18 cellular contexts compared by ENCODE assay signal in the genomic region with DNA sequence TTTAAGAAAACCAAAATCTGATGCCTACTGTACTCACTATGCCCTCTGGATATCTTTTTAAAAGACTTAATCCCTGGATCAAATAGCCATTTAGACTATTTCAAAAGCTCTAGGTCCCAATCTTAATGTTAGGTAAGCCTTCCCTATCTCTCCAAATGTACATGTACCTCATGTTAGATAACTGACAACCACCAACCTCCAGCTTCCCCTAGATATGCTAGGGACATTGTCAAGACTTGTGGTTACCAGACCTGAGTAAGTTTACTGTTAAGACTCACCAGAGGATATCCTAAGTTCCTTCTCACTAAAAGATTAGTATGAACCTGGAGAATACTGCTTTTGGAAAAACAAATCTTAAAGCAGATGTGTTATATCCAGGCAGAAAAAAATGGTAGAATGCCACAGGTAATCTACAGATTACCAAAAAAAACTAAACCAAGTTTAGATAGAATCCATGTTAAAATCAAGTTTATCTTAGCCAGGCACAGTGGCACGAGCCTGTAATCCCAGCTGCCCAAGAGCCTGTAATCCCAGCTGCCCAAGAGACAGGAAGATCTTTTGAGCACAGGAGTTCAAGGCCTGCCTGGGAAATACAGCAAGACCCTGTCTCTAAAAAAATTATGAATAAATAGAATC. TPM values are rescaled to one million over a fixed set of nuclear protein-coding genes. Genes with fewer than 3 reads are reported as not detected.
A peak's percentile ranks its signal among the peaks of the same experiment; 100 is the strongest.
DNase-seq lines count a peak whose midpoint lies in the region; ATAC-seq and TF ChIP-seq lines count a peak whose summit lies in the region.
"Had no signal": no experiment of that assay in that cellular context is flagged by ENCODE, and none has a peak within 500 bp of the region (broad histone marks: within the 10 kb centered on the region; RNA-seq: fewer than 3 reads in every experiment).

No MANE protein-coding gene starts in this region.

- no peak overlapping the region for H3K27ac ChIP-seq in mammary epithelial cell (ENCODE audit: insufficient read depth, low read depth, low read length)

- H3K9me3 Mint-ChIP-seq in MCF 10A (ENCODE audit: unreplicated experiment): peaks cover 5% of the 10 kb centered on the region
- H3K9me3 Mint-ChIP-seq in stimulated activated naive CD8-positive, alpha-beta T cell treated with anti-CD3 and anti-CD28 coated beads, Interleukin-15, Interleukin-2, amounts not matched to agents 100 ng/mL and 50 ng/mL, for 24 hours: peaks cover 3% of the 10 kb centered on the region

- no peak overlapping the region for H3K4me3 ChIP-seq in mammary epithelial cell (replicated peaks in 1 of 3; ENCODE audit: insufficient read depth in 1 of 3, low read depth in 2 of 3, low read length in 3 of 3)
- H3K4me3 ChIP-seq: gastrocnemius medialis, lung had no signal

- in situ Hi-C loops in mammary epithelial cell (cut with MboI; ENCODE audit: low sequenced_read_pairs in 2 of 2): loop anchor here (10.0 to 25.0 kb wide), 3 partner anchors 270 to 487 kb away; a partner anchor contains a TSS

- no peaks in the 10 kb centered on the region for H3K27me3 Mint-ChIP-seq in MCF 10A (ENCODE audit: insufficient read depth, unreplicated experiment)
- H3K27me3 Mint-ChIP-seq in stimulated activated naive CD8-positive, alpha-beta T cell treated with anti-CD3 and anti-CD28 coated beads, Interleukin-15, Interleukin-2, amounts not matched to agents 100 ng/mL and 50 ng/mL, for 24 hours: no peaks in the 10 kb centered on the region
- H3K27me3 Mint-ChIP-seq: activated B cell treated with CpG ODN at 0.5 μM for 24 hours had no signal

- peaks cover 12% of the 10 kb centered on the region for H4K20me1 ChIP-seq in mammary epithelial cell (ENCODE audit: insufficient read depth, low read length)

- H3K27me3 ChIP-seq in mammary epithelial cell (ENCODE audit: insufficient read depth, low read length): no peaks in the 10 kb centered on the region
- H3K27me3 ChIP-seq: gastrocnemius medialis had no signal

- ATAC-seq in GM19328 (IDR thresholded peaks at IDR 0.05; ENCODE audit: unreplicated experiment): no peak
- ATAC-seq: gastrocnemius medialis, right cardiac atrium had no signal

- peaks cover 100% of the 10 kb centered on the region for H3K79me2 ChIP-seq in mammary epithelial cell (ENCODE audit: insufficient read depth, low read length)

- no peak overlapping the region for H3K4me3 Mint-ChIP-seq in MCF 10A (ENCODE audit: unreplicated experiment)
- H3K4me3 Mint-ChIP-seq in stimulated activated naive CD8-positive, alpha-beta T cell treated with anti-CD3 and anti-CD28 coated beads, Interleukin-15, Interleukin-2, amounts not matched to agents 100 ng/mL and 50 ng/mL, for 24 hours: peak overlapping the region; percentile 14
- H3K4me3 Mint-ChIP-seq: activated B cell treated with CpG ODN at 0.5 μM for 24 hours, neural crest cell had no signal

- no peak for TF ChIP-seq CTCF in mammary epithelial cell (conservative IDR thresholded peaks at IDR 0.05 in 1 of 2, IDR thresholded peaks at IDR 0.05 in 1 of 2; ENCODE audit: extremely low read depth in 1 of 2, insufficient read depth in 1 of 2, low read depth in 1 of 2, low read length in 2 of 2)
- TF ChIP-seq CTCF in MCF 10A (IDR thresholded peaks at IDR 0.05; ENCODE audit: unreplicated experiment): no peak

- dilution Hi-C loops in mammary epithelial cell (cut with HindIII; ENCODE audit: low sequenced_read_pairs): no loop called here

- H3K36me3 Mint-ChIP-seq in MCF 10A (ENCODE audit: insufficient read depth, unreplicated experiment): peaks cover 44% of the 10 kb centered on the region
- peaks cover 83% of the 10 kb centered on the region for H3K36me3 Mint-ChIP-seq in stimulated activated naive CD8-positive, alpha-beta T cell treated with anti-CD3 and anti-CD28 coated beads, Interleukin-15, Interleukin-2, amounts not matched to agents 100 ng/mL and 50 ng/mL, for 24 hours (ENCODE audit: low read depth)

- H3K4me1 Mint-ChIP-seq in MCF 10A (ENCODE audit: insufficient read depth, unreplicated experiment): peaks cover 30% of the 10 kb centered on the region
- H3K4me1 Mint-ChIP-seq in stimulated activated naive CD8-positive, alpha-beta T cell treated with anti-CD3 and anti-CD28 coated beads, Interleukin-15, Interleukin-2, amounts not matched to agents 100 ng/mL and 50 ng/mL, for 24 hours (ENCODE audit: low read depth): peaks cover 87% of the 10 kb centered on the region

- POLR2A ChIA-PET in MCF 10A (lab: Yijun Ruan, JAX): interaction anchor here (1.9 kb wide), 1 partner anchor 10 kb away, joined by 6 read pairs; no protein-coding TSS in a partner anchor

- peaks cover 3% of the 10 kb centered on the region for H3K4me1 ChIP-seq in mammary epithelial cell (ENCODE audit: insufficient read depth, low read length)

- H2AFZ ChIP-seq in mammary epithelial cell (ENCODE audit: low read depth, low read length): no peak overlapping the region

- peaks cover 21% of the 10 kb centered on the region for H3K36me3 ChIP-seq in mammary epithelial cell (ENCODE audit: insufficient read depth, low read length)

- CTCF ChIA-PET in mammary epithelial cell (lab: Charles Lee; ENCODE audit: low non-redundant PET) (no interaction called here), MCF 10A (lab: Yijun Ruan, JAX) (interaction anchor here (0.6 to 1.6 kb wide), 2 partner anchors 273 to 484 kb away, joined by 3 to 4 read pairs; a partner anchor contains a TSS)

- H3K9ac ChIP-seq in mammary epithelial cell (ENCODE audit: insufficient read depth, low read length): no peak overlapping the region

- H3K4me2 ChIP-seq in mammary epithelial cell (ENCODE audit: insufficient read depth, low read depth, low read length): peak overlapping the region; percentile 18

- intact Hi-C loops in mammary epithelial cell (cut with micrococcal nuclease) (no loop called here), MCF 10A (cut with micrococcal nuclease) (no loop called here)

- no peaks in the 10 kb centered on the region for H3K9me3 ChIP-seq in mammary epithelial cell (replicated peaks; ENCODE audit: insufficient read depth, low read length)

- no peak overlapping the region for H3K27ac Mint-ChIP-seq in MCF 10A (ENCODE audit: low read depth, unreplicated experiment)
- peak overlapping the region; percentile 67 for H3K27ac Mint-ChIP-seq in stimulated activated naive CD8-positive, alpha-beta T cell treated with anti-CD3 and anti-CD28 coated beads, Interleukin-15, Interleukin-2, amounts not matched to agents 100 ng/mL and 50 ng/mL, for 24 hours
- H3K27ac Mint-ChIP-seq: activated B cell treated with CpG ODN at 0.5 μM for 24 hours had no signal

- peak; percentile 8 for DNase-seq in mammary epithelial cell
- DNase-seq in MCF 10A (ENCODE audit: unreplicated experiment): no peak
- DNase-seq in Kasumi-1 (lab: John Stamatoyannopoulos, UW): peak; percentile 32 to 47
- peak; percentile 24 for DNase-seq in amniotic epithelial cell (ENCODE audit: low read depth)
- DNase-seq in NCI-H748 (lab: John Stamatoyannopoulos, UW; ENCODE audit: unreplicated experiment): no peak
- DNase-seq in NCI-H1092 (lab: John Stamatoyannopoulos, UW): no peak
- DNase-seq: activated B cell treated with CpG ODN at 0.5 μM for 24 hours; amygdala; gastrocnemius medialis; KG1; NCI-H187 treated with DMSO at 0.1 percent for 48 hours; NCI-H510A treated with DMSO at 0.1 percent for 48 hours; right cardiac atrium; stimulated activated CD4-positive, alpha-beta T cell treated with anti-CD3 and anti-CD28 coated beads, Interleukin-1b, Interleukin-23, amount 100 ng/mL, for 48 hours had no signal

- WGBS in mammary epithelial cell (ENCODE audit: low coverage, missing lambda C conversion rate): 100% methylated on average over 1 of the region's 1 CpG

- BruUV-seq in mammary epithelial cell (replicated peaks; lab: Mats Ljungman, UMichigan) (no TSS peak), MCF 10A (replicated peaks; lab: Mats Ljungman, UMichigan) (no TSS peak)

RNA-seq across cellular contexts. Expression of a gene that starts 9.7 kb away (rescaled TPM):
- total RNA-seq in mammary epithelial cell (100 to 1,000 TPM; 167 to 381 TPM), MCF 10A (2022) (327 and 493 TPM in 2 replicates)
- 233 TPM for polyA plus RNA-seq in mammary epithelial cell
- polyA minus RNA-seq in mammary epithelial cell: 123 TPM

RNA-seq across cellular contexts. Expression of a gene that starts 43.2 kb away (rescaled TPM):
- total RNA-seq in mammary epithelial cell (100 to 1,000 TPM; 161 to 545 TPM), MCF 10A (2022) (183 and 203 TPM in 2 replicates)
- 120 TPM for polyA plus RNA-seq in mammary epithelial cell
- polyA minus RNA-seq in mammary epithelial cell: 135 TPM

Comparison
In these comparisons a context has a peak if more than half of its experiments do, and no peak if none do; other contexts are left out.
1. DNase-seq: peak in mammary epithelial cell (single experiment), Kasumi-1 (2 of 2) and amniotic epithelial cell (single experiment); none in MCF 10A (single experiment), NCI-H748 (single experiment) and NCI-H1092 (single experiment).